ENCODE assay signal across 8 cellular contexts in genomic region chr1:2232916-2233438, GRCh38. TPM values are rescaled to one million over a fixed set of nuclear protein-coding genes. Genes with fewer than 3 reads are reported as not detected.
A peak's percentile ranks its signal among the peaks of the same experiment; 100 is the strongest.
DNase-seq lines count a peak whose midpoint lies in the region; ATAC-seq and TF ChIP-seq lines count a peak whose summit lies in the region.

No MANE protein-coding gene starts in this region.

- H3K36me3 Mint-ChIP-seq in chondrocyte (ENCODE audit: low read depth): peaks cover 8% of the 10 kb centered on the region

- peak overlapping the region; percentile 97 for H3K4me3 Mint-ChIP-seq in chondrocyte (ENCODE audit: unreplicated experiment)

- H3K36me3 ChIP-seq in mucosa of stomach (ENCODE audit: control insufficient read depth, insufficient read depth, low read length) (no peaks in the 10 kb centered on the region), vagina (no peaks in the 10 kb centered on the region)

- H3K27me3 Mint-ChIP-seq in chondrocyte (ENCODE audit: low read depth): no peaks in the 10 kb centered on the region

- H3K4me3 ChIP-seq in mucosa of stomach (ENCODE audit: low read length) (no peak overlapping the region), vagina (peak overlapping the region; percentile 60 to 63)

- H3K27ac ChIP-seq in vagina: peak overlapping the region; percentile 96

- H3K9me3 Mint-ChIP-seq in chondrocyte (ENCODE audit: low read depth): no peaks in the 10 kb centered on the region

- ATAC-seq in Right ventricle myocardium inferior: no peak

- intact Hi-C loops in Right ventricle myocardium inferior (cut with DNase I) (loop anchor here (2.0 kb wide), 1 partner anchor 82 kb away; no protein-coding TSS in a partner anchor), cardiac septum (cut with DNase I) (no loop called here), vagina (cut with DNase I) (loop anchor here (5.0 kb wide), 2 partner anchors 36 to 39 kb away; no protein-coding TSS in a partner anchor)

- TF ChIP-seq POLR2A in vagina (IDR thresholded peaks at IDR 0.05): no peak

- peaks cover 74% of the 10 kb centered on the region for H3K4me1 Mint-ChIP-seq in chondrocyte (ENCODE audit: low read depth)

- no peaks in the 10 kb centered on the region for H3K27me3 ChIP-seq in mucosa of stomach (ENCODE audit: control insufficient read depth, insufficient read depth, low read length)
- H3K27me3 ChIP-seq in vagina: no peaks in the 10 kb centered on the region

- H3K9ac ChIP-seq in mucosa of stomach (ENCODE audit: low read length): peak overlapping the region; percentile 54

- H3K4me1 ChIP-seq in mucosa of stomach (ENCODE audit: control insufficient read depth, insufficient read depth, low read length): peaks cover 82% of the 10 kb centered on the region
- H3K4me1 ChIP-seq in vagina: peaks cover 87% of the 10 kb centered on the region

- H3K9me3 ChIP-seq in mucosa of stomach (ENCODE audit: control insufficient read depth, low read length) (no peaks in the 10 kb centered on the region), vagina (no peaks in the 10 kb centered on the region)

- DNase-seq in Right ventricle myocardium inferior (ENCODE audit: missing footprints) (peak; percentile 73), cardiac septum (ENCODE audit: low spot score) (no peak), chondrocyte (ENCODE audit: low spot score) (no peak), vagina (ENCODE audit: extremely low spot score in 2 of 2) (no peak), DMS53 (lab: John Stamatoyannopoulos, UW) (no peak), NOMO-1 treated with DMSO at 0.1 percent for 48 hours (lab: John Stamatoyannopoulos, UW; ENCODE audit: unreplicated experiment) (no peak), SHP77 (lab: John Stamatoyannopoulos, UW) (no peak)

- peak overlapping the region; percentile 98 for H3K27ac Mint-ChIP-seq in chondrocyte (ENCODE audit: unreplicated experiment)

- no peak for TF ChIP-seq CTCF in chondrocyte (IDR thresholded peaks at IDR 0.05)
- no peak for TF ChIP-seq CTCF in vagina (IDR thresholded peaks at IDR 0.05)

RNA-seq across cellular contexts. Expression of gene SKI, which starts 4.9 kb away (rescaled TPM):
- 38.5 TPM for total RNA-seq in Right ventricle myocardium inferior
- total RNA-seq in cardiac septum: 39.9 TPM
- 112 to 135 TPM (median 116 TPM) in 3 replicates for total RNA-seq in chondrocyte
- 53.8 TPM for total RNA-seq in vagina

RNA-seq across cellular contexts. Expression of gene FAAP20, which starts 38.4 kb away (rescaled TPM):
- total RNA-seq in Right ventricle myocardium inferior (43.9 TPM), cardiac septum (40.5 TPM), chondrocyte (48.4 to 76.1 TPM (median 69.2 TPM) in 3 replicates), vagina (92.3 TPM)
